Comparison of ENCODE assay signal across 33 cellular contexts in genomic region chr5:173531863-173532262, GRCh38.
"Had no signal": no experiment of that assay in that cellular context is flagged by ENCODE, and none has a peak within 500 bp of the region (broad histone marks: within the 10 kb centered on the region; RNA-seq: fewer than 3 reads in every experiment).

No MANE protein-coding gene starts in this region.

- ATAC-seq: activated CD4-positive, CD25-positive, alpha-beta regulatory T cell treated with anti-CD3 and anti-CD28 coated beads, Interleukin-2, amount 50 U/mL, for 24 hours; activated CD8-positive, alpha-beta memory T cell treated with anti-CD3 and anti-CD28 coated beads, Interleukin-2, amount 10 ng/mL, durations not matched to agents 7 days and 5 days; activated CD8-positive, alpha-beta T cell treated with anti-CD3 and anti-CD28 coated beads, Interleukin-2, amount 10 ng/mL, durations not matched to agents 7 days and 5 days; activated naive CD4-positive, alpha-beta T cell treated with anti-CD3 and anti-CD28 coated beads, Interleukin-2, amount 50 U/mL, for 72 hours; effector memory CD8-positive, alpha-beta T cell; heart left ventricle; T-helper 17 cell had no signal

- DNase-seq: activated B cell treated with CpG ODN at 0.5 μM for 24 hours; activated CD4-positive, alpha-beta memory T cell treated with anti-CD3 and anti-CD28 coated beads for 36 hours; activated CD4-positive, alpha-beta T cell treated with anti-CD3 and anti-CD28 coated beads for 48 hours; activated CD4-positive, alpha-beta T cell treated with anti-CD3 and anti-CD28 coated beads, Interleukin-2, amount 50 U/mL, for 1 hour; activated CD8-positive, alpha-beta memory T cell treated with anti-CD3 and anti-CD28 coated beads, Interleukin-2, amount 10 ng/mL, durations not matched to agents 7 days and 5 days; activated CD8-positive, alpha-beta memory T cell treated with anti-CD3 and anti-CD28 coated beads, Interleukin-2, amount 50 U/mL, for 4 hours; activated CD8-positive, alpha-beta T cell treated with anti-CD3 and anti-CD28 coated beads, Interleukin-2, amount 10 ng/mL, durations not matched to agents 7 days and 5 days; activated effector memory CD4-positive, alpha-beta T cell treated with anti-CD3 and anti-CD28 coated beads, Interleukin-2, amount 50 U/mL, for 16 hours; activated naive CD4-positive, alpha-beta T cell treated with anti-CD3 and anti-CD28 coated beads for 36 hours; activated naive CD8-positive, alpha-beta T cell treated with anti-CD3 and anti-CD28 coated beads, Interleukin-2, amount 10 ng/mL, durations not matched to agents 7 days and 5 days; activated T-cell treated with anti-CD3 and anti-CD28 coated beads, Interleukin-2, amount 50 U/mL, for 1 hour; activated T-cell treated with anti-CD3 and anti-CD28 coated beads, Interleukin-2, amount 50 U/mL, for 48 hours; caudate nucleus; cortex of kidney; dermis blood vessel endothelial cell; effector CD4-positive, alpha-beta T cell; effector memory CD8-positive, alpha-beta T cell; erythroblast; esophagus squamous epithelium; foreskin fibroblast; glutamatergic neuron; heart left ventricle; T-helper 1 cell; T-helper 17 cell; T1000; WERI-Rb-1 had no signal

- H3K4me1 Mint-ChIP-seq: activated B cell treated with CpG ODN at 0.5 μM for 24 hours; activated CD8-positive, alpha-beta memory T cell treated with anti-CD3 and anti-CD28 coated beads, Interleukin-2, amount 10 ng/mL, durations not matched to agents 7 days and 5 days; activated naive CD8-positive, alpha-beta T cell treated with anti-CD3 and anti-CD28 coated beads, Interleukin-2, amount 10 ng/mL, durations not matched to agents 7 days and 5 days; brain; T-helper 17 cell had no signal

- H3K27ac ChIP-seq: ascending aorta, esophagus squamous epithelium, heart left ventricle, WERI-Rb-1 had no signal

- H3K4me1 ChIP-seq: ascending aorta, esophagus squamous epithelium, heart left ventricle had no signal

- H3K4me3 Mint-ChIP-seq: activated B cell treated with CpG ODN at 0.5 μM for 24 hours; activated CD4-positive, alpha-beta memory T cell treated with anti-CD3 and anti-CD28 coated beads for 36 hours; activated CD8-positive, alpha-beta memory T cell treated with anti-CD3 and anti-CD28 coated beads, Interleukin-2, amount 10 ng/mL, durations not matched to agents 7 days and 5 days; activated CD8-positive, alpha-beta T cell treated with anti-CD3 and anti-CD28 coated beads, Interleukin-2, amount 10 ng/mL, durations not matched to agents 7 days and 5 days; activated naive CD4-positive, alpha-beta T cell treated with anti-CD3 and anti-CD28 coated beads for 36 hours; activated naive CD8-positive, alpha-beta T cell treated with anti-CD3 and anti-CD28 coated beads, Interleukin-2, amount 10 ng/mL, durations not matched to agents 7 days and 5 days; activated T-helper 1 cell treated with anti-CD3 and anti-CD28 coated beads, Interleukin-12 subunit alpha, Interleukin-12 subunit beta, Interleukin-2, Interleukin-4 antibody, amounts not matched to agents 30 ng/mL and 10 ng/mL and 1 ng/mL, durations not matched to agents 14 hours and 24 hours and 36 hours; brain; effector memory CD8-positive, alpha-beta T cell; T-helper 17 cell; T-helper 2 cell treated with Interferon-gamma antibody and Interleukin-4, amounts not matched to agents 5 μg/mL and 100 μg/mL, for 36 hours had no signal

- H3K9me3 Mint-ChIP-seq: activated B cell treated with CpG ODN at 0.5 μM for 24 hours; activated CD4-positive, alpha-beta memory T cell treated with anti-CD3 and anti-CD28 coated beads for 36 hours; activated naive CD4-positive, alpha-beta T cell treated with anti-CD3 and anti-CD28 coated beads for 36 hours; activated naive CD4-positive, alpha-beta T cell treated with anti-CD3 and anti-CD28 coated beads, Interleukin-2, amount 50 U/mL, for 72 hours; activated naive CD8-positive, alpha-beta T cell treated with anti-CD3 and anti-CD28 coated beads, Interleukin-2, amount 10 ng/mL, durations not matched to agents 7 days and 5 days; activated T-helper 1 cell treated with anti-CD3 and anti-CD28 coated beads, Interleukin-12 subunit alpha, Interleukin-12 subunit beta, Interleukin-2, Interleukin-4 antibody, amounts not matched to agents 30 ng/mL and 10 ng/mL and 1 ng/mL, durations not matched to agents 14 hours and 24 hours and 36 hours; activated T-helper 2 cell treated with anti-CD3 and anti-CD28 coated beads, Interferon-gamma antibody, Interleukin-2, Interleukin-4, amounts not matched to agents 10 μg/mL and 5 μg/mL and 100 μg/mL, durations not matched to agents 14 hours and 24 hours and 36 hours; effector memory CD8-positive, alpha-beta T cell; T-helper 2 cell treated with Interferon-gamma antibody and Interleukin-4, amounts not matched to agents 5 μg/mL and 100 μg/mL, for 36 hours had no signal

- H3K27ac Mint-ChIP-seq: activated B cell treated with CpG ODN at 0.5 μM for 24 hours; activated CD4-positive, alpha-beta memory T cell treated with anti-CD3 and anti-CD28 coated beads for 36 hours; activated CD8-positive, alpha-beta memory T cell treated with anti-CD3 and anti-CD28 coated beads, Interleukin-2, amount 10 ng/mL, durations not matched to agents 7 days and 5 days; activated CD8-positive, alpha-beta T cell treated with anti-CD3 and anti-CD28 coated beads, Interleukin-2, amount 10 ng/mL, durations not matched to agents 7 days and 5 days; activated naive CD4-positive, alpha-beta T cell treated with anti-CD3 and anti-CD28 coated beads for 36 hours; activated naive CD4-positive, alpha-beta T cell treated with anti-CD3 and anti-CD28 coated beads, Interleukin-2, amount 50 U/mL, for 72 hours; activated naive CD8-positive, alpha-beta T cell treated with anti-CD3 and anti-CD28 coated beads, Interleukin-2, amount 10 ng/mL, durations not matched to agents 7 days and 5 days; activated T-helper 1 cell treated with anti-CD3 and anti-CD28 coated beads, Interleukin-12 subunit alpha, Interleukin-12 subunit beta, Interleukin-2, Interleukin-4 antibody, amounts not matched to agents 30 ng/mL and 10 ng/mL and 1 ng/mL, durations not matched to agents 14 hours and 24 hours and 36 hours; activated T-helper 2 cell treated with anti-CD3 and anti-CD28 coated beads, Interferon-gamma antibody, Interleukin-2, Interleukin-4, amounts not matched to agents 10 μg/mL and 5 μg/mL and 100 μg/mL, durations not matched to agents 14 hours and 24 hours and 36 hours; brain; effector memory CD8-positive, alpha-beta T cell; T-helper 17 cell; T-helper 2 cell treated with Interferon-gamma antibody and Interleukin-4, amounts not matched to agents 5 μg/mL and 100 μg/mL, for 36 hours had no signal

- H3K36me3 Mint-ChIP-seq: activated CD4-positive, alpha-beta memory T cell treated with anti-CD3 and anti-CD28 coated beads for 36 hours; activated CD8-positive, alpha-beta memory T cell treated with anti-CD3 and anti-CD28 coated beads, Interleukin-2, amount 10 ng/mL, durations not matched to agents 7 days and 5 days; activated naive CD4-positive, alpha-beta T cell treated with anti-CD3 and anti-CD28 coated beads, Interleukin-2, amount 50 U/mL, for 72 hours; activated naive CD8-positive, alpha-beta T cell treated with anti-CD3 and anti-CD28 coated beads, Interleukin-2, amount 10 ng/mL, durations not matched to agents 7 days and 5 days; brain had no signal

- H3K4me3 ChIP-seq: ascending aorta, esophagus squamous epithelium, heart left ventricle had no signal

- H3K27me3 Mint-ChIP-seq: activated CD4-positive, alpha-beta memory T cell treated with anti-CD3 and anti-CD28 coated beads for 36 hours had no signal

- H3K27me3 ChIP-seq: ascending aorta, esophagus squamous epithelium had no signal

- H3K9me3 ChIP-seq: ascending aorta, esophagus squamous epithelium, heart left ventricle had no signal

- H3K36me3 ChIP-seq: ascending aorta, esophagus squamous epithelium, heart left ventricle, WERI-Rb-1 had no signal
